Comparison of ENCODE assay signal across 8 cellular contexts in the genomic region with DNA sequence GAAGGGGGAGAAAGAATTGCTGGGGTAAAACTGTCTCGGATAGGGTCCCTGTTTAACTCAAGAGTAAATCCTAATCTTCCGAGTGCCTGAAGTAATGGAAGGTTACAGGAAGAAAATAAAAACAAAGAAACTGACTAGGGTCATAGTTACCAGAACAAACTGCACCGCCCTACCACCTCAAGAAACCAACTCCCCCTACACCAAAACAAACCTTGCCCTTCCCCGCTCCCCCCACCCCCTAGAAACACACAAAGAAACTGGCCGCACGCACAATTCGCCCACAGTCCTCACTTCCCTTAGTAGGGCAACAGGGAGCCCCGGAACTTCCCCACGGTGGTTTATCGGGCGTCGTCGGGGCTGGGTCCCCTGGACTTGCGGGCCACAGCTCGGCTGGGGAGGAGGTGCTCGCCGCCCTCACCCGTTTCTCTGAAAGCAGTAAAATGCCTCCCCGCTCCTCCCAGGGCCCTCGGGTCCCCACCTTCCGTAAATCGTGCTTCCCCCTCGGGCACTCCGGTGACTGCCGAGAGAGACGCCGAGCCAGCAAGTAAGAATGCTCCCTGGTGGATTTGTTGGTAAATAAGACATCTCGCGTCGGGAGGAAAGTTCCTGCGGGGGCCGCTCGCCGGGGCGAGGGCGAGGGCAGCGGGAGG. TPM values are rescaled to one million over a fixed set of nuclear protein-coding genes. Genes with fewer than 3 reads are reported as not detected.
DNase-seq lines count a peak whose midpoint lies in the region; ATAC-seq and TF ChIP-seq lines count a peak whose summit lies in the region.

No MANE protein-coding gene starts in this region.

- H3K4me1 ChIP-seq in SJCRH30 (peaks cover 14% of the 10 kb centered on the region), adipocyte (ENCODE audit: control insufficient read depth, insufficient read depth, low read length) (peaks cover 5% of the 10 kb centered on the region)

- H3K9me3 Mint-ChIP-seq in immature natural killer cell, result no peaks in the 10 kb centered on the region

- peak; percentile 24 for ATAC-seq in GM18909 (IDR thresholded peaks at IDR 0.05; ENCODE audit: poor library complexity, unreplicated experiment)
- ATAC-seq in HG03342 (IDR thresholded peaks at IDR 0.05; ENCODE audit: unreplicated experiment), result peak; percentile 20
- no peak for ATAC-seq in HG03139 (IDR thresholded peaks at IDR 0.05; ENCODE audit: unreplicated experiment)

- H3K36me3 Mint-ChIP-seq in immature natural killer cell, result no peaks in the 10 kb centered on the region

- H3K4me1 Mint-ChIP-seq in immature natural killer cell, result peaks cover 33 to 62% of the 10 kb centered on the region in 2 donors

- H3K4me3 ChIP-seq in AG09309 (ENCODE audit: control insufficient read depth, low read depth, low read length) (peak overlapping the region; percentile 92), SJCRH30 (peak overlapping the region; percentile 82), adipocyte (ENCODE audit: low read length) (peak overlapping the region; percentile 94)

- TF ChIP-seq CTCF in AG09309 (IDR thresholded peaks at IDR 0.05; ENCODE audit: control insufficient read depth, insufficient read depth, low read depth, low read length, missing control alignments), result no peak

- H3K27me3 ChIP-seq in SJCRH30 (no peaks in the 10 kb centered on the region), adipocyte (replicated peaks; ENCODE audit: control insufficient read depth, insufficient read depth, low read length) (no peaks in the 10 kb centered on the region)

- H3K27ac ChIP-seq in SJCRH30, result peak overlapping the region; percentile 88

- peaks cover 14 to 22% (median 15%) of the 10 kb centered on the region in 3 donors for H3K27me3 Mint-ChIP-seq in immature natural killer cell (ENCODE audit: low read depth in 3 of 3)

- DNase-seq in AG09309 (ENCODE audit: low read depth), result no peak
- peak; percentile 46 to 49 for DNase-seq in SJCRH30
- no peak for DNase-seq in adipocyte (ENCODE audit: low read depth)
- DNase-seq in immature natural killer cell, result peak in 1 of 3 donors; percentile 60
- peak; percentile 55 to 57 for DNase-seq in stimulated activated CD4-positive, alpha-beta T cell treated with anti-CD3 and anti-CD28 coated beads, Interleukin-2, amount 100 ng/mL, for 24 hours

- peak overlapping the region; percentile 84 for H3K9ac ChIP-seq in adipocyte (ENCODE audit: low read length)

- H3K9me3 ChIP-seq in SJCRH30 (replicated peaks) (no peaks in the 10 kb centered on the region), adipocyte (ENCODE audit: control insufficient read depth, low read length) (no peaks in the 10 kb centered on the region)

- H3K4me3 Mint-ChIP-seq in immature natural killer cell, result peak overlapping the region; percentile 94 to 99 (median 95)

- peak overlapping the region; percentile 68 to 96 (median 92) for H3K27ac Mint-ChIP-seq in immature natural killer cell

- no peaks in the 10 kb centered on the region for H3K36me3 ChIP-seq in SJCRH30
- H3K36me3 ChIP-seq in adipocyte (ENCODE audit: control insufficient read depth, insufficient read depth, low read length, severe bottlenecking), result no peaks in the 10 kb centered on the region

RNA-seq across cellular contexts. Expression of a gene that starts 2.4 kb away (rescaled TPM):
- 87.6 and 105 TPM in 2 replicates for total RNA-seq in SJCRH30 (2014; rRNA removed; shearing (Covaris generic))
- 10 to 100 TPM; 36.8 to 45.7 (median 41.9) TPM for polyA plus RNA-seq in immature natural killer cell

Comparison
In these comparisons a context has a peak if more than half of its experiments do, and no peak if none do; other contexts are left out.
1. DNase-seq: peak in SJCRH30 (2 of 2) and stimulated activated CD4-positive, alpha-beta T cell treated with anti-CD3 and anti-CD28 coated beads, Interleukin-2, amount 100 ng/mL, for 24 hours (2 of 2); none in AG09309 (single experiment) and adipocyte (single experiment).
2. Peak in every context shown above with its lines, with median percentiles within 50 percentile points of each other: H3K4me3 ChIP-seq.